ENCODE assay signal across 1 cellular context in genomic region chr15:38844683-38845195, GRCh38.
TF ChIP-seq lines count a peak whose summit lies in the region.

No MANE protein-coding gene starts in this region.

TF ChIP-seq in IMR-90, 13 proteins besides CTCF, POLR2A, EP300 and RAD21:
- TF ChIP-seq RCOR1 (IDR thresholded peaks at IDR 0.05; ENCODE audit: insufficient replicate concordance, low read length) (no peak), MAFK (IDR thresholded peaks at IDR 0.05; ENCODE audit: low read depth, low read length) (no peak), FOS (IDR thresholded peaks at IDR 0.05; ENCODE audit: low read depth, low read length) (no peak), CHD1 (IDR thresholded peaks at IDR 0.05; ENCODE audit: low read depth, low read length) (no peak), NFE2L2 (IDR thresholded peaks at IDR 0.05; ENCODE audit: low read depth, low read length) (no peak), ELK1 (IDR thresholded peaks at IDR 0.05; ENCODE audit: borderline replicate concordance, low read depth, low read length) (no peak), BHLHE40 (IDR thresholded peaks at IDR 0.05; ENCODE audit: low read depth, low read length) (no peak), CEBPB (IDR thresholded peaks at IDR 0.05; ENCODE audit: low read depth, low read length) (no peak)
TF ChIP-seq in IMR-90: peak in this region for 0.
